9 cellular contexts compared by ENCODE assay signal in genomic region chr16:8567355-8568230, GRCh38. TPM values are rescaled to one million over a fixed set of nuclear protein-coding genes. Genes with fewer than 3 reads are reported as not detected.
A peak's percentile ranks its signal among the peaks of the same experiment; 100 is the strongest.
DNase-seq lines count a peak whose midpoint lies in the region; ATAC-seq, FAIRE-seq and TF ChIP-seq lines count a peak whose summit lies in the region.
"Had no signal": no experiment of that assay in that cellular context is flagged by ENCODE, and none has a peak within 500 bp of the region (broad histone marks: within the 10 kb centered on the region; RNA-seq: fewer than 3 reads in every experiment).

No MANE protein-coding gene starts in this region.

- peaks cover 38% of the 10 kb centered on the region for H3K4me1 Mint-ChIP-seq in GM23338
- no peaks in the 10 kb centered on the region for H3K4me1 Mint-ChIP-seq in activated T-helper 17 cell treated with anti-CD3 and anti-CD28 coated beads, Interleukin-2, amount 50 U/mL, for 72 hours

- H3K79me2 ChIP-seq in GM23338 (replicated peaks; ENCODE audit: insufficient read depth): no peaks in the 10 kb centered on the region

- H3K4me1 ChIP-seq in GM23338 (ENCODE audit: insufficient read depth) (peaks cover 28% of the 10 kb centered on the region), RWPE2 (ENCODE audit: insufficient read depth, poor library complexity, severe bottlenecking) (peaks cover 5% of the 10 kb centered on the region), pancreas (no peaks in the 10 kb centered on the region), transverse colon (peaks cover 0 to 4% (median 0%) of the 10 kb centered on the region in 4 donors)

- H3K27me3 Mint-ChIP-seq in GM23338 (ENCODE audit: insufficient read depth, low read depth, poor library complexity): peaks cover 16% of the 10 kb centered on the region
- H3K27me3 Mint-ChIP-seq in activated T-helper 17 cell treated with anti-CD3 and anti-CD28 coated beads, Interleukin-2, amount 50 U/mL, for 72 hours: peaks cover 12% of the 10 kb centered on the region

- peak; percentile 48 for ATAC-seq in GM23338
- ATAC-seq in RWPE2 (ENCODE audit: low read depth): peak; percentile 86
- peak; percentile 87 for ATAC-seq in activated T-helper 17 cell treated with anti-CD3 and anti-CD28 coated beads, Interleukin-2, amount 50 U/mL, for 72 hours (replicated peaks)
- ATAC-seq in pancreas: peak; percentile 83 to 96 (median 94)

- H3K36me3 ChIP-seq in GM23338 (ENCODE audit: insufficient read depth): no peaks in the 10 kb centered on the region
- H3K36me3 ChIP-seq in RWPE2 (ENCODE audit: low read depth): no peaks in the 10 kb centered on the region
- H3K36me3 ChIP-seq in pancreas: no peaks in the 10 kb centered on the region
- H3K36me3 ChIP-seq in transverse colon: no peaks in the 10 kb centered on the region

- H3K4me3 ChIP-seq in GM23338 (no peak overlapping the region), RWPE2 (ENCODE audit: severe bottlenecking) (no peak overlapping the region), pancreas (no peak overlapping the region), transverse colon (no peak overlapping the region)

- peak overlapping the region; percentile 32; the same call in 1 of the 2 replicates for H3K27ac Mint-ChIP-seq in GM23338
- no peak overlapping the region for H3K27ac Mint-ChIP-seq in activated T-helper 17 cell treated with anti-CD3 and anti-CD28 coated beads, Interleukin-2, amount 50 U/mL, for 72 hours

- H3K27ac ChIP-seq in GM23338 (ENCODE audit: low read depth) (no peak overlapping the region), RWPE2 (ENCODE audit: poor library complexity, severe bottlenecking) (no peak overlapping the region), pancreas (no peak overlapping the region), transverse colon (no peak overlapping the region)

- no peak overlapping the region for H2AFZ ChIP-seq in GM23338

- TF ChIP-seq CTCF in GM23338 (conservative IDR thresholded peaks at IDR 0.05; ENCODE audit: low read depth in 2 of 2) (peak; percentile 99), LNCAP (IDR thresholded peaks at IDR 0.05) (peak; percentile 99), RWPE2 (IDR thresholded peaks at IDR 0.05; ENCODE audit: poor library complexity, severe bottlenecking) (peak; percentile 96), pancreas (IDR thresholded peaks at IDR 0.05) (peak; percentile 95 to 99 (median 96)), transverse colon (IDR thresholded peaks at IDR 0.05) (peak; percentile 97 to 99 (median 98))

- H3K27me3 ChIP-seq in GM23338 (ENCODE audit: insufficient read depth): peaks cover 3% of the 10 kb centered on the region; the same call in 1 of the 2 replicates
- H3K27me3 ChIP-seq in RWPE2 (ENCODE audit: insufficient read depth, poor library complexity, severe bottlenecking): no peaks in the 10 kb centered on the region
- H3K27me3 ChIP-seq in pancreas: no peaks in the 10 kb centered on the region
- no peaks in the 10 kb centered on the region for H3K27me3 ChIP-seq in transverse colon

- H3K9me3 ChIP-seq in RWPE2 (ENCODE audit: severe bottlenecking): no peaks in the 10 kb centered on the region
- H3K9me3 ChIP-seq in pancreas: no peaks in the 10 kb centered on the region
- H3K9me3 ChIP-seq in transverse colon: no peaks in the 10 kb centered on the region

- 13 to 15% methylated on average over 23 of the region's 23 CpGs for WGBS in pancreas, 2 donors
- 12 to 15% methylated on average over 11 to 23 of the region's 23 CpGs for WGBS in transverse colon (ENCODE audit: low coverage in 1 of 2), 2 donors

- no peaks in the 10 kb centered on the region for H3K9me2 ChIP-seq in GM23338 (ENCODE audit: insufficient read depth)

- H3K4me2 ChIP-seq in GM23338: no peak overlapping the region

- no peaks in the 10 kb centered on the region for H4K20me1 ChIP-seq in GM23338 (replicated peaks; ENCODE audit: insufficient read depth)

- intact Hi-C loops in pancreas (cut with DNase I) (loop anchor here in 2 of 3 donors (5.0 to 10.0 kb wide), 3 partner anchors 47 to 315 kb away; partner anchors contain the start of gene LITAFD (in 2 of the 2)), transverse colon (cut with DNase I; ENCODE audit: low total_unique reads) (loop anchor here (5.0 kb wide), 1 partner anchor 315 kb away; the partner anchor contains the start of gene LITAFD)

- in situ Hi-C loops in transverse colon (cut with MboI; ENCODE audit: low pct_ligation_motif_present in 1 of 4, low pct_unique_long_range_greater_than_20kb in 1 of 4, low sequenced_read_pairs in 3 of 4): loop anchor here (5.0 to 25.0 kb wide), 5 partner anchors 105 to 445 kb away; partner anchors contain the start of genes PMM2 (in 2 of the 4), TMEM186 (in 2 of the 4) and LITAFD (in 1 of the 4)

- no peaks in the 10 kb centered on the region for H3K9me3 Mint-ChIP-seq in GM23338
- no peaks in the 10 kb centered on the region for H3K9me3 Mint-ChIP-seq in activated T-helper 17 cell treated with anti-CD3 and anti-CD28 coated beads, Interleukin-2, amount 50 U/mL, for 72 hours

- no peaks in the 10 kb centered on the region for H3K36me3 Mint-ChIP-seq in GM23338 (ENCODE audit: low read depth)
- no peaks in the 10 kb centered on the region for H3K36me3 Mint-ChIP-seq in activated T-helper 17 cell treated with anti-CD3 and anti-CD28 coated beads, Interleukin-2, amount 50 U/mL, for 72 hours (ENCODE audit: low read depth)

- peak; percentile 98 for DNase-seq in GM23338 (ENCODE audit: low spot score)
- no peak for DNase-seq in RWPE2 (ENCODE audit: low spot score)
- peak; percentile 55 to 70 for DNase-seq in frontal cortex (ENCODE audit: low spot score in 2 of 2)
- peak; percentile 69 to 85 (median 74) for DNase-seq in pancreas
- DNase-seq in transverse colon: peak; percentile 80

- TF ChIP-seq POLR2A in transverse colon (IDR thresholded peaks at IDR 0.05): no peak

- H3K4me3 Mint-ChIP-seq in GM23338: no peak overlapping the region
- H3K4me3 Mint-ChIP-seq in activated T-helper 17 cell treated with anti-CD3 and anti-CD28 coated beads, Interleukin-2, amount 50 U/mL, for 72 hours: no peak overlapping the region

- no peak for TF ChIP-seq EP300 in transverse colon (IDR thresholded peaks at IDR 0.05; ENCODE audit: low read depth)

- peaks cover 5% of the 10 kb centered on the region for H3F3A ChIP-seq in GM23338 (replicated peaks; ENCODE audit: low read depth)

- FAIRE-seq in G401.6 (lab: Jason Lieb, UNC) (peak; percentile 57), frontal cortex (lab: Jason Lieb, UNC) (no peak), pancreas (lab: Jason Lieb, UNC) (no peak)

TF ChIP-seq in GM23338, 12 proteins besides CTCF, POLR2A, EP300 and RAD21:
- TF ChIP-seq STAT1 (IDR thresholded peaks at IDR 0.05; ENCODE audit: unreplicated experiment) (no peak), REST (IDR thresholded peaks at IDR 0.05; ENCODE audit: unreplicated experiment) (no peak), CREB1 (CRISPR knock-in tag; IDR thresholded peaks at IDR 0.05; ENCODE audit: low read depth) (0 out of 2 replicates have a peak, but pooled peaks have one; percentile 36), EZH2 (IDR thresholded peaks at IDR 0.05; ENCODE audit: low read depth, unreplicated experiment) (no peak), EZH2phosphoT487 (IDR thresholded peaks at IDR 0.05; ENCODE audit: unreplicated experiment) (no peak), JUNB (IDR thresholded peaks at IDR 0.05; ENCODE audit: unreplicated experiment) (no peak)

RNA-seq across cellular contexts. Expression of gene TMEM114, which starts 22.7 kb away (rescaled TPM):
- 0.52 TPM in 1 of 2 replicates, not detected in the other for total RNA-seq in GM23338 (2014; rRNA removed; shearing (Covaris generic))
- polyA plus RNA-seq in GM23338 (2016; fragmentation: Nextera tagmentation; extraction: Ambion mirVana) (0.47 and 0.77 TPM in 2 replicates), pancreas (not detected)
- total RNA-seq in activated T-helper 17 cell treated with anti-CD3 and anti-CD28 coated beads, Interleukin-2, amount 50 U/mL, for 72 hours: not detected
- total RNA-seq in frontal cortex (not detected), pancreas (not detected), transverse colon (not detected)
- total RNA-seq: subcutaneous adipose tissue had no signal

RNA-seq across cellular contexts. Expression of gene METTL22, which starts 53.9 kb away (rescaled TPM):
- total RNA-seq in GM23338 (2014; rRNA removed; shearing (Covaris generic)): 44.6 and 51.8 TPM in 2 replicates
- 44.8 and 51.4 TPM in 2 replicates for polyA plus RNA-seq in GM23338 (2016; fragmentation: Nextera tagmentation; extraction: Ambion mirVana)
- total RNA-seq in activated T-helper 17 cell treated with anti-CD3 and anti-CD28 coated beads, Interleukin-2, amount 50 U/mL, for 72 hours: 10 to 100 TPM; 28.7 to 40.6 TPM
- total RNA-seq in frontal cortex: 7.7 TPM
- total RNA-seq in pancreas: 10 to 100 TPM in 5 of 6 donors, 1 to 10 TPM in 1; 9.7 to 19.3 (median 14.3) TPM
- polyA plus RNA-seq in pancreas: 10 to 100 TPM; 28.6 to 38.9 TPM
- total RNA-seq in transverse colon: 10 to 100 TPM; 30.0 to 71.0 (median 53.9) TPM
